Comparison of ENCODE assay signal across 19 cellular contexts in genomic region chr7:53191296-53191695, GRCh38.
DNase-seq lines count a peak whose midpoint lies in the region; ATAC-seq and TF ChIP-seq lines count a peak whose summit lies in the region.
"Had no signal": no experiment of that assay in that cellular context is flagged by ENCODE, and none has a peak within 500 bp of the region (broad histone marks: within the 10 kb centered on the region; RNA-seq: fewer than 3 reads in every experiment).

No MANE protein-coding gene starts in this region.

- H3K27ac ChIP-seq in coronary artery: no peak overlapping the region
- no peak overlapping the region for H3K27ac ChIP-seq in mesendoderm (ENCODE audit: low read depth, low read length)
- H3K27ac ChIP-seq: GM23248 had no signal

- peak; percentile 42 for DNase-seq in left cardiac atrium
- no peak for DNase-seq in cardiac septum (ENCODE audit: low spot score)
- peak; percentile 35 for DNase-seq in LNCaP clone FGC (ENCODE audit: low read depth)
- DNase-seq in coronary artery (ENCODE audit: low spot score): no peak
- DNase-seq in mesendoderm: no peak
- DNase-seq in stimulated activated CD4-positive, alpha-beta T cell treated with anti-CD3 and anti-CD28 coated beads, Interleukin-2, amount 100 ng/mL, for 24 hours: no peak
- DNase-seq in stimulated activated naive CD4-positive, alpha-beta T cell treated with Interleukin-2 at 50 U/mL for 16 hours (lab: John Stamatoyannopoulos, UW): no peak
- DNase-seq: 8988T; BE2C; C1 segment of cervical spinal cord; CD4-positive, CD25-positive, alpha-beta regulatory T cell; CD8-positive, alpha-beta memory T cell; COR-L47; DMS 273 treated with DMSO at 0.1 percent for 48 hours; DMS53; GM23248; H7; IMR-90 had no signal

- ATAC-seq in left cardiac atrium (peak in 1 of 2 donors; percentile 41), GM18861 (IDR thresholded peaks at IDR 0.05; ENCODE audit: unreplicated experiment) (no peak)

- no peak overlapping the region for H2BK15ac ChIP-seq in mesendoderm (replicated peaks; ENCODE audit: low read depth)

- H2AK5ac ChIP-seq in mesendoderm (ENCODE audit: low read length): no peak overlapping the region

- no peaks in the 10 kb centered on the region for H3K36me3 ChIP-seq in mesendoderm (ENCODE audit: control insufficient read depth, insufficient read depth, low read length)
- H3K36me3 ChIP-seq: BE2C had no signal

- no peak overlapping the region for H3K23ac ChIP-seq in mesendoderm (ENCODE audit: low read length)

- peak overlapping the region; percentile 18 for H4K5ac ChIP-seq in mesendoderm (ENCODE audit: low read length)

- no peak overlapping the region for H3K9ac ChIP-seq in mesendoderm (ENCODE audit: low read length)
- H3K9ac ChIP-seq: GM23248 had no signal

- H3K79me1 ChIP-seq in mesendoderm (ENCODE audit: low read length): no peaks in the 10 kb centered on the region

- no peak overlapping the region for H3K4me3 ChIP-seq in LNCaP clone FGC (ENCODE audit: low read depth, low read length)
- H3K4me3 ChIP-seq in coronary artery: peak overlapping the region; percentile 11
- no peak overlapping the region for H3K4me3 ChIP-seq in mesendoderm (ENCODE audit: low read length)
- H3K4me3 ChIP-seq: GM23248 had no signal

- peaks cover 3% of the 10 kb centered on the region for H3K4me1 ChIP-seq in mesendoderm (ENCODE audit: control insufficient read depth, low read depth, low read length)
- H3K4me1 ChIP-seq: BE2C had no signal

- WGBS in mesendoderm (ENCODE audit: extremely low coverage, insufficient coverage, low lambda C conversion rate): no CpG with 5 or more reads among the region's 3 CpGs

- peak overlapping the region; percentile 29 for H2BK120ac ChIP-seq in mesendoderm (ENCODE audit: low read depth, low read length)

- H3K79me2 ChIP-seq in mesendoderm (ENCODE audit: control insufficient read depth, insufficient read depth, low read length): no peaks in the 10 kb centered on the region

- TF ChIP-seq CTCF in LNCaP clone FGC (IDR thresholded peaks at IDR 0.05; ENCODE audit: control insufficient read depth, extremely low read depth, insufficient read depth) (0 out of 2 replicates have a peak, but pooled peaks have one; percentile 12), coronary artery (IDR thresholded peaks at IDR 0.05) (no peak)

- H4K8ac ChIP-seq in mesendoderm (ENCODE audit: low read depth, low read length): no peak overlapping the region

- no peak overlapping the region for H3K4me2 ChIP-seq in mesendoderm (ENCODE audit: low read length)

- no peaks in the 10 kb centered on the region for H3K27me3 ChIP-seq in mesendoderm (ENCODE audit: insufficient read depth, low read length, poor library complexity)
- H3K27me3 ChIP-seq: BE2C had no signal

- H3K56ac ChIP-seq in mesendoderm (ENCODE audit: low read length): peak overlapping the region; percentile 68

- peak overlapping the region; percentile 70 for H2BK5ac ChIP-seq in mesendoderm (ENCODE audit: low read length)

- intact Hi-C loops in left cardiac atrium (cut with DNase I): no loop called here
- intact Hi-C loops in cardiac septum (cut with DNase I): no loop called here

- H3K18ac ChIP-seq in mesendoderm (ENCODE audit: low read length): peak overlapping the region; percentile 25

- no peak overlapping the region for H3K4ac ChIP-seq in mesendoderm (ENCODE audit: low read depth, low read length)

Comparison
In these comparisons a context has a peak if more than half of its experiments do, and no peak if none do; other contexts are left out.
1. DNase-seq: peak in left cardiac atrium (single experiment) and LNCaP clone FGC (single experiment); none in cardiac septum (single experiment), coronary artery (single experiment), mesendoderm (single experiment), stimulated activated CD4-positive, alpha-beta T cell treated with anti-CD3 and anti-CD28 coated beads, Interleukin-2, amount 100 ng/mL, for 24 hours (0 of 2) and stimulated activated naive CD4-positive, alpha-beta T cell treated with Interleukin-2 at 50 U/mL for 16 hours (single experiment).